In genomic region chr14:101992708-101993107, GRCh38 we compare ENCODE assay signal across 8 cellular contexts. TPM values are rescaled to one million over a fixed set of nuclear protein-coding genes. Genes with fewer than 3 reads are reported as not detected.
DNase-seq lines count a peak whose midpoint lies in the region; ATAC-seq and TF ChIP-seq lines count a peak whose summit lies in the region.

No MANE protein-coding gene starts in this region.

- H3K9me3 ChIP-seq in heart right ventricle = no peaks in the 10 kb centered on the region

- H3K27ac ChIP-seq in heart right ventricle (no peak overlapping the region), brain microvascular endothelial cell (no peak overlapping the region)

- WGBS in heart right ventricle, 2 donors = 77 to 85% methylated on average over 7 of the region's 7 CpGs

- H3K36me3 ChIP-seq in heart right ventricle (peaks cover 7 to 100% (median 88%) of the 10 kb centered on the region in 9 donors), brain microvascular endothelial cell (replicated peaks) (peaks cover 96% of the 10 kb centered on the region)

- ATAC-seq in GM18511 (IDR thresholded peaks at IDR 0.05; ENCODE audit: unreplicated experiment) = peak; percentile 93
- ATAC-seq in GM21447 (IDR thresholded peaks at IDR 0.05; ENCODE audit: unreplicated experiment) = peak; percentile 96
- ATAC-seq in HG03520 (IDR thresholded peaks at IDR 0.05; ENCODE audit: unreplicated experiment) = peak; percentile 88
- ATAC-seq in heart right ventricle = peak in 7 of 8 donors; percentile 29 to 86 (median 73)

- DNase-seq in heart right ventricle (no peak), brain microvascular endothelial cell (no peak), NCI-H2196 treated with DMSO at 0.1 percent for 48 hours (lab: John Stamatoyannopoulos, UW; ENCODE audit: unreplicated experiment) (no peak), HT-29 (ENCODE audit: low spot score) (no peak), UCSD-AML1 (lab: John Stamatoyannopoulos, UW; ENCODE audit: unreplicated experiment) (no peak)

- in situ Hi-C loops in brain microvascular endothelial cell (cut with HindIII; ENCODE audit: low pct_ligation_motif_present, low sequenced_read_pairs) = no loop called here

- intact Hi-C loops in heart right ventricle (cut with DNase I) = loop anchor here in 3 of 10 donors (5.0 kb wide), 2 partner anchors 35 to 50 kb away; no protein-coding TSS in a partner anchor

- H3K4me1 ChIP-seq in heart right ventricle = peaks cover 0 to 7% (median 0%) of the 10 kb centered on the region in 9 donors

- no peaks in the 10 kb centered on the region for H3K27me3 ChIP-seq in heart right ventricle
- no peaks in the 10 kb centered on the region for H3K27me3 ChIP-seq in brain microvascular endothelial cell (replicated peaks)

- no peak overlapping the region for H3K4me3 ChIP-seq in heart right ventricle
- H3K4me3 ChIP-seq in brain microvascular endothelial cell (ENCODE audit: low read depth, low read length) = no peak overlapping the region

- TF ChIP-seq CTCF in heart right ventricle (IDR thresholded peaks at IDR 0.05) = no peak
- TF ChIP-seq CTCF in brain microvascular endothelial cell (IDR thresholded peaks at IDR 0.05; ENCODE audit: low read depth, low read length, missing control alignments) = no peak

RNA-seq across cellular contexts. Expression of gene DYNC1H1, which starts 28.3 kb away (rescaled TPM):
- total RNA-seq in heart right ventricle = 100 to 1,000 TPM; 413 to 777 (median 634) TPM
- 100 to 1,000 TPM; 173 to 331 TPM for polyA plus RNA-seq in heart right ventricle
- 181 and 190 TPM in 2 replicates for total RNA-seq in HT-29 (2014; rRNA removed; shearing (Covaris generic))
